In genomic region chr5:1855573-1855972, GRCh38 we compare ENCODE assay signal across 34 cellular contexts. TPM values are rescaled to one million over a fixed set of nuclear protein-coding genes. Genes with fewer than 3 reads are reported as not detected.
"Had no signal": no experiment of that assay in that cellular context is flagged by ENCODE, and none has a peak within 500 bp of the region (broad histone marks: within the 10 kb centered on the region; RNA-seq: fewer than 3 reads in every experiment).

No MANE protein-coding gene starts in this region.

- H3K27me3 ChIP-seq: SJCRH30 had no signal

- ATAC-seq: activated CD8-positive, alpha-beta memory T cell treated with anti-CD3 and anti-CD28 coated beads, Interleukin-2, amount 10 ng/mL, durations not matched to agents 7 days and 5 days; activated naive CD8-positive, alpha-beta T cell treated with anti-CD3 and anti-CD28 coated beads, Interleukin-2, amount 50 U/mL, for 24 hours; Panc1; T-cell; T-helper 17 cell had no signal

- H3K27ac ChIP-seq: KMS-11, SJCRH30, SK-N-MC, VCaP had no signal

- H3K9ac ChIP-seq: KMS-11 had no signal

- DNase-seq: activated B cell treated with CpG ODN at 0.5 μM for 24 hours; activated CD4-positive, alpha-beta memory T cell treated with anti-CD3 and anti-CD28 coated beads, Interleukin-2, amount 10 ng/mL, durations not matched to agents 7 days and 5 days; activated CD4-positive, alpha-beta T cell treated with anti-CD3 and anti-CD28 coated beads for 1 hour; activated CD4-positive, alpha-beta T cell treated with anti-CD3 and anti-CD28 coated beads for 48 hours; activated CD8-positive, alpha-beta memory T cell treated with anti-CD3 and anti-CD28 coated beads for 24 hours; activated CD8-positive, alpha-beta memory T cell treated with anti-CD3 and anti-CD28 coated beads, Interleukin-2, amount 10 ng/mL, durations not matched to agents 7 days and 5 days; activated CD8-positive, alpha-beta memory T cell treated with anti-CD3 and anti-CD28 coated beads, Interleukin-2, amount 50 U/mL, for 48 hours; activated effector memory CD4-positive, alpha-beta T cell treated with Interleukin-2 at 50 U/mL for 16 hours; activated naive CD4-positive, alpha-beta T cell; activated naive CD8-positive, alpha-beta T cell treated with anti-CD3 and anti-CD28 coated beads, Interleukin-2, amount 50 U/mL, for 24 hours; activated T-cell treated with anti-CD3 and anti-CD28 coated beads, Interleukin-2, amount 50 U/mL, for 48 hours; anterior cingulate cortex; caudate nucleus; cerebellar nuclear complex; MM.1S; MV-4-11; NCI-H1092; NCI-H1436 treated with DMSO at 0.1 percent for 48 hours; NCI-H1694 treated with DMSO at 0.1 percent for 48 hours; NCI-H2029; NCI-H2107; NCI-H226; NCI-H524 treated with DMSO at 0.1 percent for 48 hours; NCI-H774; SHP77; SJCRH30; T-cell; T-helper 17 cell had no signal

- H3K4me2 ChIP-seq: KMS-11 had no signal

- H3K4me1 ChIP-seq: SJCRH30 had no signal

- H3K9me3 ChIP-seq: SJCRH30 had no signal

- H3K36me3 ChIP-seq: SJCRH30 had no signal

- H3K4me3 ChIP-seq: SJCRH30, SK-N-MC had no signal

RNA-seq across cellular contexts. Expression of gene IRX4, which starts 27.2 kb away (rescaled TPM):
- total RNA-seq: activated B cell treated with CpG ODN at 0.5 μM for 24 hours; activated CD4-positive, alpha-beta memory T cell treated with anti-CD3 and anti-CD28 coated beads, Interleukin-2, amount 10 ng/mL, durations not matched to agents 7 days and 5 days; activated CD8-positive, alpha-beta memory T cell treated with anti-CD3 and anti-CD28 coated beads, Interleukin-2, amount 10 ng/mL, durations not matched to agents 7 days and 5 days; LHCN-M2; RPMI7951; SJCRH30; T-cell; T-helper 17 cell had no signal
